In the genomic region with DNA sequence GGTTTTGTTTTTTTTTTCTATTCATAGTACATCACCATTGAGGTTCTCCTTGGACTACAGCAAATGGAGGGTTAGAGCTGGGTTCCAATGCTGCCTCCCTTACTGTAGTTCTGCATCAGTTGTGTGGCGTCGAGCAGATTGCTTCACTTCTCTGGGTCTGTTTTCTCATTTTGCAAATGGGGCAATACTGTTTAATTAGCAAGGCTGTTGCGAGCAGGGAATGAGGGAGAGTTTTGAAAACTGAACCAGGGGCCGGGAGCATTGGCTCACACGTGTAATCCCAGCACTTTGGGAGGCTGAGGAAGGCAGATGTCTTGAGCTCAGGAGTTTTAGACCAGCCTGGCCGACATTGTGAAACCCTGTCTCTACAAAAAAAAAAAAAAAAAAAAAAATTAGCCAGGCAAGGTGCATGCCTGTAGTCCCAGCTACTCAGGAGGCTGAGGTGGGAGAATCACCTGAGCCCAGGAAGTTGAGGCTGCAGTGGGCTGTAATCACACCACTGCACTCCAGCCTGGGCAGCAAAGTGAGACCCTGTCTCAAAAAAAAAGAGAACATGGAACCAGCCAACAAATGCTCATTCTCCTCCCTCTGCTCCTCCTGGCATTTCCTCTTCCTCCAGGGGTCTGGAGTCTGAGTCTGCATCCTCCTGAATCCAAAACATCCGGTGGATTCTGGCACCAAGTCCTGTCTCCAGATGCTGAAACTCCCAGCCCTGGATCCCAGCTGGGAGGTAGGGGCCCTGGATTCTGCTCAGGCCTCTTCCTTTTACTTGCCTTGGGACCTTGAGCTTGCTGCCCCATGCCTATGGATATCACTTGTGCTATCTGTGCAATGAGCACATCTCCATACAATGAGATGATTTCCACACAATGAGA, we compare ENCODE assay signal across 10 cellular contexts. TPM values are rescaled to one million over a fixed set of nuclear protein-coding genes. Genes with fewer than 3 reads are reported as not detected.
DNase-seq lines count a peak whose midpoint lies in the region; ATAC-seq, FAIRE-seq and TF ChIP-seq lines count a peak whose summit lies in the region.
"Had no signal": no experiment of that assay in that cellular context is flagged by ENCODE, and none has a peak within 500 bp of the region (broad histone marks: within the 10 kb centered on the region; RNA-seq: fewer than 3 reads in every experiment).

No MANE protein-coding gene starts in this region.

- 0 out of 2 replicates have a peak overlapping the region, but pooled peaks have one; percentile 27 for H2BK12ac ChIP-seq in H1 (ENCODE audit: low read depth, low read length)

- peaks cover 0 to 6% (median 4%) of the 10 kb centered on the region in 4 experiments; a peak in 6 of 7 replicates for H3K4me1 ChIP-seq in H1 (replicated peaks in 1 of 4; ENCODE audit: control insufficient read depth in 3 of 4, insufficient read depth in 4 of 4, low read length in 3 of 4)
- peaks cover 15% of the 10 kb centered on the region for H3K4me1 ChIP-seq in osteoblast (ENCODE audit: insufficient read depth, low read length)

- no peak for TF ChIP-seq RAD21 in H1 (IDR thresholded peaks at IDR 0.05 in 1 of 2, conservative IDR thresholded peaks at IDR 0.05 in 1 of 2; ENCODE audit: low read depth in 2 of 2, low read length in 2 of 2)

- H3K56ac ChIP-seq in H1 (replicated peaks; ENCODE audit: insufficient read length, low read depth, low read length), result no peak overlapping the region

- H3K4ac ChIP-seq in H1 (replicated peaks; ENCODE audit: insufficient read length, low read depth, low read length), result no peak overlapping the region

- H3K9ac ChIP-seq in H1 (replicated peaks in 1 of 4; ENCODE audit: extremely low read depth in 1 of 4, low read depth in 3 of 4, low read length in 3 of 4), result no peak overlapping the region

- no peak overlapping the region for H2BK120ac ChIP-seq in H1 (replicated peaks; ENCODE audit: low read depth, low read length)

- no peak for ATAC-seq in HG02938 (IDR thresholded peaks at IDR 0.05; ENCODE audit: unreplicated experiment)

- H2AK5ac ChIP-seq in H1 (ENCODE audit: low read depth, low read length), result no peak overlapping the region

- WGBS in H1 (ENCODE audit: extremely low coverage in 1 of 2, insufficient coverage in 1 of 2, insufficient read length in 1 of 2, insufficient replicate concordance in 2 of 2, low coverage in 1 of 2, low lambda C conversion rate in 2 of 2, missing lambda C conversion rate in 1 of 2), 2 experiments, result 94% methylated on average over 6 of the region's 7 CpGs; no CpG with 5 or more reads in 1 of the 2 experiments

- POLR2A ChIA-PET in H1 (lab: Charles Lee; ENCODE audit: partially characterized antibody), result interaction anchor here (0.7 to 15.4 kb wide), 4 partner anchors 12 to 20 kb away, joined by 3 to 263 read pairs (median 4); no protein-coding TSS in a partner anchor

- H4K5ac ChIP-seq in H1 (ENCODE audit: insufficient read length, low read depth, low read length), result no peak overlapping the region

- TF ChIP-seq EP300 in H1 (IDR thresholded peaks at IDR 0.05; ENCODE audit: borderline replicate concordance in 1 of 2, low read depth in 2 of 2, low read length in 2 of 2), result no peak

- no peak overlapping the region for H2BK15ac ChIP-seq in H1 (ENCODE audit: low read length)

- H3K36me3 ChIP-seq in H1 (ENCODE audit: control insufficient read depth in 2 of 4, insufficient read depth in 4 of 4, low read length in 3 of 4) (no peaks in the 10 kb centered on the region), osteoblast (ENCODE audit: insufficient read depth, low read length) (no peaks in the 10 kb centered on the region)
- H3K36me3 ChIP-seq: thoracic aorta had no signal

- H3K27me3 ChIP-seq in H1 (replicated peaks in 1 of 4; ENCODE audit: control insufficient read depth in 3 of 4, extremely low read depth in 1 of 4, insufficient read depth in 3 of 4, low read length in 3 of 4) (no peaks in the 10 kb centered on the region), osteoblast (ENCODE audit: insufficient read depth, low read length) (no peaks in the 10 kb centered on the region)

- H3K23me2 ChIP-seq in H1 (ENCODE audit: low read depth, low read length), result peaks cover 5% of the 10 kb centered on the region

- no peak for TF ChIP-seq POLR2A in H1 (IDR thresholded peaks at IDR 0.05; ENCODE audit: control extremely low read depth in 1 of 2, low read depth in 2 of 2, low read length in 2 of 2)

- no peak overlapping the region for H4K91ac ChIP-seq in H1 (replicated peaks; ENCODE audit: insufficient read length, low read length)

- H4K20me1 ChIP-seq in H1 (replicated peaks in 1 of 2; ENCODE audit: control insufficient read depth in 1 of 2, insufficient read depth in 2 of 2, low read length in 2 of 2), result no peaks in the 10 kb centered on the region
- no peaks in the 10 kb centered on the region for H4K20me1 ChIP-seq in osteoblast (ENCODE audit: insufficient read depth, low read length)

- CTCF ChIA-PET in H1 (lab: Charles Lee; ENCODE audit: partially characterized antibody), result interaction anchor here (0.7 to 2.6 kb wide), 3 partner anchors 18 to 36 kb away, joined by 3 to 12 read pairs (median 3); no protein-coding TSS in a partner anchor

- H3K23ac ChIP-seq in H1 (ENCODE audit: insufficient read length), result no peak overlapping the region

- H3K27ac ChIP-seq in H1 (ENCODE audit: low read depth, low read length) (no peak overlapping the region), osteoblast (ENCODE audit: low read depth, low read length) (no peak overlapping the region)

- H3K4me3 ChIP-seq in H1 (ENCODE audit: extremely low read depth in 1 of 4, insufficient read depth in 2 of 4, low read depth in 3 of 4, low read length in 4 of 4) (no peak overlapping the region), osteoblast (ENCODE audit: insufficient read depth, low read length) (no peak overlapping the region)
- H3K4me3 ChIP-seq: thoracic aorta had no signal

- no peak overlapping the region for H2BK20ac ChIP-seq in H1 (ENCODE audit: low read length)

- H4K8ac ChIP-seq in H1 (ENCODE audit: extremely low read depth, insufficient read depth, low read length), result no peak overlapping the region

- H3K4me2 ChIP-seq in H1 (ENCODE audit: insufficient read depth in 1 of 2, low read depth in 2 of 2, low read length in 2 of 2) (no peak overlapping the region), osteoblast (ENCODE audit: insufficient read depth, low read length) (no peak overlapping the region)

- no peak overlapping the region; the same call in 1 of the 2 replicates for H3K18ac ChIP-seq in H1 (ENCODE audit: extremely low read depth, low read length)

- no peaks in the 10 kb centered on the region for H3K79me1 ChIP-seq in H1 (ENCODE audit: low read depth, low read length)

- no peaks in the 10 kb centered on the region for H3K9me3 ChIP-seq in H1 (ENCODE audit: insufficient read depth in 2 of 2, low read depth in 1 of 2, low read length in 1 of 2)
- no peaks in the 10 kb centered on the region for H3K9me3 ChIP-seq in osteoblast (ENCODE audit: low read depth, low read length)
- H3K9me3 ChIP-seq: thoracic aorta had no signal

- H2AFZ ChIP-seq in H1 (ENCODE audit: low read length) (no peak overlapping the region), osteoblast (ENCODE audit: low read length) (peak overlapping the region; percentile 32)

- no peak overlapping the region for H3K14ac ChIP-seq in H1 (ENCODE audit: insufficient read length)

- TF ChIP-seq CTCF in H1 (IDR thresholded peaks at IDR 0.05; ENCODE audit: control extremely low read depth in 1 of 3, insufficient read depth in 1 of 3, low read depth in 1 of 3, low read length in 3 of 3) (no peak), osteoblast (IDR thresholded peaks at IDR 0.05; ENCODE audit: extremely low read depth, low read depth, low read length) (no peak)

- FAIRE-seq in H1 (lab: Jason Lieb, UNC), result no peak

- H3K79me2 ChIP-seq in H1 (ENCODE audit: control insufficient read depth in 1 of 2, insufficient read depth in 2 of 2, low read length in 2 of 2) (no peaks in the 10 kb centered on the region; a peak in 1 of 4 replicates), osteoblast (ENCODE audit: insufficient read depth, low read length) (peaks cover 8% of the 10 kb centered on the region)

- no peak overlapping the region for H2BK5ac ChIP-seq in H1 (ENCODE audit: low read depth, low read length)

- peak; percentile 82 for DNase-seq in EH (ENCODE audit: low read depth)
- DNase-seq in NCI-H226, result peak; percentile 54
- no peak for DNase-seq in H1 (ENCODE audit: low read depth in 1 of 2, low spot score in 2 of 2)
- DNase-seq in osteoblast (ENCODE audit: insufficient read length, low spot score, missing footprints), result peak; percentile 75
- DNase-seq in NCI-H1048 (lab: John Stamatoyannopoulos, UW), result no peak
- DNase-seq in OCI-M2 (lab: John Stamatoyannopoulos, UW; ENCODE audit: unreplicated experiment), result no peak
- no peak for DNase-seq in NOMO-1 (lab: John Stamatoyannopoulos, UW; ENCODE audit: unreplicated experiment in 2 of 2)
- DNase-seq: activated naive CD8-positive, alpha-beta T cell treated with anti-CD3 and anti-CD28 coated beads, Interleukin-2, amount 10 ng/mL, durations not matched to agents 7 days and 5 days had no signal

RNA-seq across cellular contexts. Expression of a gene that starts 3.7 kb away (rescaled TPM):
- 44.9 and 53.4 TPM in 2 replicates for total RNA-seq in H1 (2021; fragmentation: NEBNext Ultra II Directional; extraction: Animal tissue kit (Norgen Biotek cat#: 25700))
- 51.8 and 68.5 TPM in 2 replicates for polyA plus RNA-seq in H1 (2011; rRNA removed)
- polyA plus RNA-seq in H1 (2011; cell fraction: cytosol; rRNA removed), result 54.5 TPM
- 96.5 TPM for polyA plus RNA-seq in H1 (2011; cell fraction: nucleus; rRNA removed)
- polyA plus RNA-seq in H1 (2012, experiment 1 of 2), result 46.1 to 58.1 TPM (median 50.2 TPM) in 4 replicates
- polyA plus RNA-seq in H1 (2012, experiment 2 of 2), result 47.5 TPM
- 89.8 TPM for polyA plus RNA-seq in H1 (2013, experiment 1 of 2)
- 82.9 TPM for polyA plus RNA-seq in H1 (2013, experiment 2 of 2)
- polyA minus RNA-seq in H1 (2011; rRNA and poly(A)+ RNA removed), result 45.0 and 47.6 TPM in 2 replicates
- 55.1 TPM for polyA minus RNA-seq in H1 (2011; cell fraction: cytosol; rRNA and poly(A)+ RNA removed)
- polyA minus RNA-seq in H1 (2011; cell fraction: nucleus; rRNA and poly(A)+ RNA removed), result 24.3 TPM
- total RNA-seq in osteoblast, result 242 and 281 TPM in 2 replicates

RNA-seq across cellular contexts. Expression of a gene that starts 4.6 kb away (rescaled TPM):
- 37.9 and 38.8 TPM in 2 replicates for total RNA-seq in H1 (2021; fragmentation: NEBNext Ultra II Directional; extraction: Animal tissue kit (Norgen Biotek cat#: 25700))
- 114 and 120 TPM in 2 replicates for polyA plus RNA-seq in H1 (2011; rRNA removed)
- 76.1 TPM for polyA plus RNA-seq in H1 (2011; cell fraction: cytosol; rRNA removed)
- polyA plus RNA-seq in H1 (2011; cell fraction: nucleus; rRNA removed), result 74.5 TPM
- polyA plus RNA-seq in H1 (2012, experiment 1 of 2), result 19.4 to 35.8 TPM (median 34.2 TPM) in 4 replicates
- 38.0 TPM for polyA plus RNA-seq in H1 (2012, experiment 2 of 2)
- 43.1 TPM for polyA plus RNA-seq in H1 (2013, experiment 1 of 2)
- 43.5 TPM for polyA plus RNA-seq in H1 (2013, experiment 2 of 2)
- polyA minus RNA-seq in H1 (2011; rRNA and poly(A)+ RNA removed), result 28.4 and 31.5 TPM in 2 replicates
- polyA minus RNA-seq in H1 (2011; cell fraction: cytosol; rRNA and poly(A)+ RNA removed), result 36.6 TPM
- 25.4 TPM for polyA minus RNA-seq in H1 (2011; cell fraction: nucleus; rRNA and poly(A)+ RNA removed)
- 51.6 and 64.1 TPM in 2 replicates for total RNA-seq in osteoblast

RNA-seq across cellular contexts. Expression of a gene that starts 49.4 kb away (rescaled TPM):
- 58.2 and 62.5 TPM in 2 replicates for total RNA-seq in H1 (2021; fragmentation: NEBNext Ultra II Directional; extraction: Animal tissue kit (Norgen Biotek cat#: 25700))
- 34.0 and 42.0 TPM in 2 replicates for polyA plus RNA-seq in H1 (2011; rRNA removed)
- polyA plus RNA-seq in H1 (2011; cell fraction: cytosol; rRNA removed), result 45.9 TPM
- polyA plus RNA-seq in H1 (2011; cell fraction: nucleus; rRNA removed), result 63.9 TPM
- polyA plus RNA-seq in H1 (2012, experiment 1 of 2), result 45.7 to 57.9 TPM (median 51.8 TPM) in 4 replicates
- polyA plus RNA-seq in H1 (2012, experiment 2 of 2), result 28.5 TPM
- 28.3 TPM for polyA plus RNA-seq in H1 (2013, experiment 1 of 2)
- 25.5 TPM for polyA plus RNA-seq in H1 (2013, experiment 2 of 2)
- 63.6 and 69.2 TPM in 2 replicates for polyA minus RNA-seq in H1 (2011; rRNA and poly(A)+ RNA removed)
- 28.5 TPM for polyA minus RNA-seq in H1 (2011; cell fraction: cytosol; rRNA and poly(A)+ RNA removed)
- polyA minus RNA-seq in H1 (2011; cell fraction: nucleus; rRNA and poly(A)+ RNA removed), result 23.9 TPM
- total RNA-seq in osteoblast, result 46.0 and 51.0 TPM in 2 replicates

Comparison
In these comparisons a context has a peak if more than half of its experiments do, and no peak if none do; other contexts are left out.
1. DNase-seq: peak in EH (single experiment), NCI-H226 (single experiment) and osteoblast (single experiment); none in H1 (0 of 2), NCI-H1048 (single experiment), OCI-M2 (single experiment) and NOMO-1 (0 of 2).